ENCODE assay signal across 8 cellular contexts in the genomic region with DNA sequence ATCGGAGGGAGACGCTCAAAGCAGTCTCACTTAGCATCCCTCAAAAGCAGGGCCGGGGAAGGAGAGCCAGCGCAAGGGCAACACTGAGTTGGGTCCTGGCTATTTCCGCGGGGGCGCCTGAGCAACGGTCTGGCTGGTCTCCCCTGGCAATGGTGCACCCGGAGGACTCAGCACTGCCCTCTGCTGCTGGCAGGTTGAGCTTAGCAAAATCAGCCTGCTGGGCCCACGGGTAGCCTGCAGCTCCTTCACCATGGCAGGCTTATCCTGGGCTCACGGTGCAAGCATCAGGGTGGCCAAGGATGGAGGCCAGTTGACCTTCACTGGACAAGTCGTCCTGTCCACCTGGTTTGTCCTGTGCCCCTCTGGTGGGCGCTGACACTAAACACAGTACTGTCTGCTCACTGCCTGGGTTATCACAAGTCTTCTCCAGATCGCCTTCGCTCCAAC. TPM values are rescaled to one million over a fixed set of nuclear protein-coding genes. Genes with fewer than 3 reads are reported as not detected.
DNase-seq lines count a peak whose midpoint lies in the region; ATAC-seq and TF ChIP-seq lines count a peak whose summit lies in the region.

No MANE protein-coding gene starts in this region.

- 31 to 66% methylated on average over 5 to 7 of the region's 15 CpGs for WGBS in thyroid gland, 2 donors

- POLR2A ChIA-PET in Panc1 (lab: Charles Lee) = no interaction called here

- intact Hi-C loops in Panc1 (cut with micrococcal nuclease; ENCODE audit: unreplicated experiment) = no loop called here
- intact Hi-C loops in activated T-helper 1 cell treated with anti-CD3 and anti-CD28 coated beads, Interleukin-12 subunit alpha, Interleukin-12 subunit beta, Interleukin-2, Interleukin-4 antibody, amounts not matched to agents 30 ng/mL and 10 ng/mL and 1 ng/mL, durations not matched to agents 14 hours and 24 hours and 36 hours (cut with micrococcal nuclease) = loop anchor here (1.0 to 2.0 kb wide), 2 partner anchors 14 to 248 kb away; partner anchors contain the start of gene ALDH3A1
- intact Hi-C loops in thyroid gland (cut with DNase I) = loop anchor here (10.0 kb wide), 1 partner anchor 398 kb away; the partner anchor contains the start of gene B9D1

- H3K27ac ChIP-seq in Panc1 (ENCODE audit: low read length) (no peak overlapping the region), thyroid gland (no peak overlapping the region)

- no peaks in the 10 kb centered on the region for H3K9me3 Mint-ChIP-seq in activated T-helper 1 cell treated with anti-CD3 and anti-CD28 coated beads, Interleukin-12 subunit alpha, Interleukin-12 subunit beta, Interleukin-2, Interleukin-4 antibody, amounts not matched to agents 30 ng/mL and 10 ng/mL and 1 ng/mL, durations not matched to agents 14 hours and 24 hours and 36 hours

- CTCF ChIA-PET in Panc1 (lab: Charles Lee) = interaction anchor here (0.5 to 1.6 kb wide), 3 partner anchors 9 to 246 kb away, joined by 7 to 16 read pairs (median 14); no protein-coding TSS in a partner anchor

- TF ChIP-seq CTCF in Panc1 (IDR thresholded peaks at IDR 0.05) (peak; percentile 73), omental fat pad (IDR thresholded peaks at IDR 0.05) (peak in 1 of 3 donors; percentile 62), thyroid gland (IDR thresholded peaks at IDR 0.05) (peak in 4 of 6 experiments; percentile 59 to 90 (median 82))

- no peaks in the 10 kb centered on the region for H3K27me3 ChIP-seq in Panc1 (ENCODE audit: control insufficient read depth, insufficient read depth, low read length)
- H3K27me3 ChIP-seq in thyroid gland = no peaks in the 10 kb centered on the region

- no peak for TF ChIP-seq POLR2A in thyroid gland (IDR thresholded peaks at IDR 0.05)

- ATAC-seq in Panc1 (0 out of 2 replicates have a peak, but pooled peaks have one; percentile 46), omental fat pad (ENCODE audit: low FRiP score) (peak; percentile 86), HG02623 (IDR thresholded peaks at IDR 0.05; ENCODE audit: unreplicated experiment) (no peak)

- H3K4me3 ChIP-seq in Panc1 (ENCODE audit: low read depth in 2 of 2, low read length in 2 of 2) (no peak overlapping the region), thyroid gland (replicated peaks in 1 of 3) (no peak overlapping the region)

- BruUV-seq in Panc1 (replicated peaks; lab: Mats Ljungman, UMichigan) = no TSS peak

- peaks cover 2% of the 10 kb centered on the region for H3K27me3 Mint-ChIP-seq in activated T-helper 1 cell treated with anti-CD3 and anti-CD28 coated beads, Interleukin-12 subunit alpha, Interleukin-12 subunit beta, Interleukin-2, Interleukin-4 antibody, amounts not matched to agents 30 ng/mL and 10 ng/mL and 1 ng/mL, durations not matched to agents 14 hours and 24 hours and 36 hours (ENCODE audit: insufficient read depth)

- no peak overlapping the region for H3K27ac Mint-ChIP-seq in activated T-helper 1 cell treated with anti-CD3 and anti-CD28 coated beads, Interleukin-12 subunit alpha, Interleukin-12 subunit beta, Interleukin-2, Interleukin-4 antibody, amounts not matched to agents 30 ng/mL and 10 ng/mL and 1 ng/mL, durations not matched to agents 14 hours and 24 hours and 36 hours

- H3K9me3 ChIP-seq in Panc1 (ENCODE audit: control insufficient read depth, insufficient read depth, low read depth, low read length) (no peaks in the 10 kb centered on the region), thyroid gland (no peaks in the 10 kb centered on the region)

- DNase-seq in AG20443 (ENCODE audit: low spot score) = peak; percentile 84
- peak; percentile 70 for DNase-seq in H4 (ENCODE audit: low spot score)
- DNase-seq in Panc1 (ENCODE audit: low read depth, low spot score) = no peak
- DNase-seq in activated T-helper 1 cell treated with anti-CD3 and anti-CD28 coated beads, Interleukin-12 subunit alpha, Interleukin-12 subunit beta, Interleukin-2, Interleukin-4 antibody, amounts not matched to agents 30 ng/mL and 10 ng/mL and 1 ng/mL, durations not matched to agents 14 hours and 24 hours and 36 hours (ENCODE audit: low spot score) = peak; percentile 17
- DNase-seq in fibroblast of the conjunctiva (ENCODE audit: low read depth) = peak; percentile 42
- DNase-seq in omental fat pad (ENCODE audit: low spot score) = peak; percentile 69
- peak; percentile 75 to 86 for DNase-seq in thyroid gland

- H3K4me3 Mint-ChIP-seq in activated T-helper 1 cell treated with anti-CD3 and anti-CD28 coated beads, Interleukin-12 subunit alpha, Interleukin-12 subunit beta, Interleukin-2, Interleukin-4 antibody, amounts not matched to agents 30 ng/mL and 10 ng/mL and 1 ng/mL, durations not matched to agents 14 hours and 24 hours and 36 hours = no peak overlapping the region

- in situ Hi-C loops in Panc1 (cut with HindIII; ENCODE audit: low pct_unique_long_range_greater_than_20kb, low sequenced_read_pairs) = no loop called here

- peaks cover 8% of the 10 kb centered on the region for H3K4me1 Mint-ChIP-seq in activated T-helper 1 cell treated with anti-CD3 and anti-CD28 coated beads, Interleukin-12 subunit alpha, Interleukin-12 subunit beta, Interleukin-2, Interleukin-4 antibody, amounts not matched to agents 30 ng/mL and 10 ng/mL and 1 ng/mL, durations not matched to agents 14 hours and 24 hours and 36 hours (ENCODE audit: low read depth)

- H3K36me3 ChIP-seq in Panc1 (ENCODE audit: control insufficient read depth, insufficient read depth, low read length) (no peaks in the 10 kb centered on the region), thyroid gland (no peaks in the 10 kb centered on the region)

- peaks cover 6% of the 10 kb centered on the region; the same call in 1 of the 2 replicates for H3K4me1 ChIP-seq in Panc1 (ENCODE audit: control insufficient read depth, insufficient read depth, low read length)
- H3K4me1 ChIP-seq in thyroid gland = peaks cover 0 to 5% of the 10 kb centered on the region in 2 donors

- no peaks in the 10 kb centered on the region for H3K36me3 Mint-ChIP-seq in activated T-helper 1 cell treated with anti-CD3 and anti-CD28 coated beads, Interleukin-12 subunit alpha, Interleukin-12 subunit beta, Interleukin-2, Interleukin-4 antibody, amounts not matched to agents 30 ng/mL and 10 ng/mL and 1 ng/mL, durations not matched to agents 14 hours and 24 hours and 36 hours (ENCODE audit: low read depth)

RNA-seq across cellular contexts. Expression of gene ALDH3A1, which starts 14.4 kb away (rescaled TPM):
- 41.9 and 51.1 TPM in 2 replicates for total RNA-seq in H4 (2014; rRNA removed; shearing (Covaris generic))
- total RNA-seq in Panc1 (2021; ENCODE audit: unreplicated experiment) = 0.21 TPM
- polyA plus RNA-seq in Panc1 (2012; ENCODE audit: insufficient read length) = not detected
- not detected in 2 replicates for total RNA-seq in activated T-helper 1 cell treated with anti-CD3 and anti-CD28 coated beads, Interleukin-12 subunit alpha, Interleukin-12 subunit beta, Interleukin-2, Interleukin-4 antibody, amounts not matched to agents 30 ng/mL and 10 ng/mL and 1 ng/mL, durations not matched to agents 14 hours and 24 hours and 36 hours
- 1 to 10 TPM; 2.3 to 4.9 (median 3.3) TPM for total RNA-seq in omental fat pad
- 1 to 10 TPM in 2 of 4 donors, under 1 TPM in 1, not detected in 1; 0.94 to 1.6 (median 1.1) TPM for total RNA-seq in thyroid gland

RNA-seq across cellular contexts. Expression of gene SLC47A2, which starts 46.2 kb away (rescaled TPM):
- not detected in 2 replicates for total RNA-seq in H4 (2014; rRNA removed; shearing (Covaris generic))
- total RNA-seq in Panc1 (2021; ENCODE audit: unreplicated experiment) (not detected), omental fat pad (under 1 TPM in 1 of 4 donors, not detected in 3; 0.28 TPM), thyroid gland (1 to 10 TPM in 1 of 4 donors, under 1 TPM in 1, not detected in 2; 0.45 to 1.4 TPM)
- 0.13 TPM for polyA plus RNA-seq in Panc1 (2012; ENCODE audit: insufficient read length)
- total RNA-seq in activated T-helper 1 cell treated with anti-CD3 and anti-CD28 coated beads, Interleukin-12 subunit alpha, Interleukin-12 subunit beta, Interleukin-2, Interleukin-4 antibody, amounts not matched to agents 30 ng/mL and 10 ng/mL and 1 ng/mL, durations not matched to agents 14 hours and 24 hours and 36 hours = not detected in 2 replicates
